ENCODE assay signal across 1 cellular context in the genomic region with DNA sequence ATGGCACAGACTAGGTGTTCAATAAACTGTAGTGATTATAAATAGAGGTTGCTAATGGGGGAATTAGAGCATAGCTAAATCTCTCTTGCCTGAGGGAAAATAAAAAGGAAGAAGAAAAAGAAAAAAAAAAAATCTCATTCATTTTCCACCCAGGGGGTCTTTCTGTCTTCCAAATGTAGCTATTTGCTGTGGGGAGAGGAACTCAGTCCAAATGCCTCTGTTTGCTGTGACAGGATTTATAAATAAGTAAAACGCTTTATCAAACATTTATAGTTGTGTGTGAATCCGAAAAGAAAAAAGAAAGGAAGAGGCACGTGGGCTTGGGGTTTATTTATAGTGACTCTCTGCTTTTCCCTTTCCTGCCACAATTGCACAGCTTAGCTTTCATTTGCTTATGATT.
TF ChIP-seq lines count a peak whose summit lies in the region.

No MANE protein-coding gene starts in this region.

TF ChIP-seq in GM23338, 12 proteins besides CTCF, POLR2A, EP300 and RAD21 (continued from another document):
- TF ChIP-seq, protein P1, sequence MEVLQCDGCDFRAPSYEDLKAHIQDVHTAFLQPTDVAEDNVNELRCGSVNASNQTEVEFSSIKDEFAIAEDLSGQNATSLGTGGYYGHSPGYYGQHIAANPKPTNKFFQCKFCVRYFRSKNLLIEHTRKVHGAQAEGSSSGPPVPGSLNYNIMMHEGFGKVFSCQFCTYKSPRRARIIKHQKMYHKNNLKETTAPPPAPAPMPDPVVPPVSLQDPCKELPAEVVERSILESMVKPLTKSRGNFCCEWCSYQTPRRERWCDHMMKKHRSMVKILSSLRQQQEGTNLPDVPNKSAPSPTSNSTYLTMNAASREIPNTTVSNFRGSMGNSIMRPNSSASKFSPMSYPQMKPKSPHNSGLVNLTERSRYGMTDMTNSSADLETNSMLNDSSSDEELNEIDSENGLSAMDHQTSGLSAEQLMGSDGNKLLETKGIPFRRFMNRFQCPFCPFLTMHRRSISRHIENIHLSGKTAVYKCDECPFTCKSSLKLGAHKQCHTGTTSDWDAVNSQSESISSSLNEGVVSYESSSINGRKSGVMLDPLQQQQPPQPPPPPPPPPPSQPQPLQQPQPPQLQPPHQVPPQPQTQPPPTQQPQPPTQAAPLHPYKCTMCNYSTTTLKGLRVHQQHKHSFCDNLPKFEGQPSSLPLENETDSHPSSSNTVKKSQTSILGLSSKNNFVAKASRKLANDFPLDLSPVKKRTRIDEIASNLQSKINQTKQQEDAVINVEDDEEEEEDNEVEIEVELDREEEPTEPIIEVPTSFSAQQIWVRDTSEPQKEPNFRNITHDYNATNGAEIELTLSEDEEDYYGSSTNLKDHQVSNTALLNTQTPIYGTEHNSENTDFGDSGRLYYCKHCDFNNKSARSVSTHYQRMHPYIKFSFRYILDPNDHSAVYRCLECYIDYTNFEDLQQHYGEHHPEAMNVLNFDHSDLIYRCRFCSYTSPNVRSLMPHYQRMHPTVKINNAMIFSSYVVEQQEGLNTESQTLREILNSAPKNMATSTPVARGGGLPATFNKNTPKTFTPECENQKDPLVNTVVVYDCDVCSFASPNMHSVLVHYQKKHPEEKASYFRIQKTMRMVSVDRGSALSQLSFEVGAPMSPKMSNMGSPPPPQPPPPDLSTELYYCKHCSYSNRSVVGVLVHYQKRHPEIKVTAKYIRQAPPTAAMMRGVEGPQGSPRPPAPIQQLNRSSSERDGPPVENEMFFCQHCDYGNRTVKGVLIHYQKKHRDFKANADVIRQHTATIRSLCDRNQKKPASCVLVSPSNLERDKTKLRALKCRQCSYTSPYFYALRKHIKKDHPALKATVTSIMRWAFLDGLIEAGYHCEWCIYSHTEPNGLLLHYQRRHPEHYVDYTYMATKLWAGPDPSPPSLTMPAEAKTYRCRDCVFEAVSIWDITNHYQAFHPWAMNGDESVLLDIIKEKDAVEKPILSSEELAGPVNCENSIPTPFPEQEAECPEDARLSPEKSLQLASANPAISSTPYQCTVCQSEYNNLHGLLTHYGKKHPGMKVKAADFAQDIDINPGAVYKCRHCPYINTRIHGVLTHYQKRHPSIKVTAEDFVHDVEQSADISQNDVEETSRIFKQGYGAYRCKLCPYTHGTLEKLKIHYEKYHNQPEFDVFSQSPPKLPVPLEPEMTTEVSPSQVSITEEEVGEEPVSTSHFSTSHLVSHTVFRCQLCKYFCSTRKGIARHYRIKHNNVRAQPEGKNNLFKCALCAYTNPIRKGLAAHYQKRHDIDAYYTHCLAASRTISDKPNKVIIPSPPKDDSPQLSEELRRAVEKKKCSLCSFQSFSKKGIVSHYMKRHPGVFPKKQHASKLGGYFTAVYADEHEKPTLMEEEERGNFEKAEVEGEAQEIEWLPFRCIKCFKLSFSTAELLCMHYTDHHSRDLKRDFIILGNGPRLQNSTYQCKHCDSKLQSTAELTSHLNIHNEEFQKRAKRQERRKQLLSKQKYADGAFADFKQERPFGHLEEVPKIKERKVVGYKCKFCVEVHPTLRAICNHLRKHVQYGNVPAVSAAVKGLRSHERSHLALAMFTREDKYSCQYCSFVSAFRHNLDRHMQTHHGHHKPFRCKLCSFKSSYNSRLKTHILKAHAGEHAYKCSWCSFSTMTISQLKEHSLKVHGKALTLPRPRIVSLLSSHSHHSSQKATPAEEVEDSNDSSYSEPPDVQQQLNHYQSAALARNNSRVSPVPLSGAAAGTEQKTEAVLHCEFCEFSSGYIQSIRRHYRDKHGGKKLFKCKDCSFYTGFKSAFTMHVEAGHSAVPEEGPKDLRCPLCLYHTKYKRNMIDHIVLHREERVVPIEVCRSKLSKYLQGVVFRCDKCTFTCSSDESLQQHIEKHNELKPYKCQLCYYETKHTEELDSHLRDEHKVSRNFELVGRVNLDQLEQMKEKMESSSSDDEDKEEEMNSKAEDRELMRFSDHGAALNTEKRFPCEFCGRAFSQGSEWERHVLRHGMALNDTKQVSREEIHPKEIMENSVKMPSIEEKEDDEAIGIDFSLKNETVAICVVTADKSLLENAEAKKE (CRISPR knock-in tag; IDR thresholded peaks at IDR 0.05): no peak
- TF ChIP-seq STAT1 (IDR thresholded peaks at IDR 0.05; ENCODE audit: unreplicated experiment) (no peak), EZH2phosphoT487 (IDR thresholded peaks at IDR 0.05; ENCODE audit: unreplicated experiment) (no peak), ZNF114 (CRISPR knock-in tag; IDR thresholded peaks at IDR 0.05) (no peak)
